ENCODE assay signal across 36 cellular contexts in the genomic region with DNA sequence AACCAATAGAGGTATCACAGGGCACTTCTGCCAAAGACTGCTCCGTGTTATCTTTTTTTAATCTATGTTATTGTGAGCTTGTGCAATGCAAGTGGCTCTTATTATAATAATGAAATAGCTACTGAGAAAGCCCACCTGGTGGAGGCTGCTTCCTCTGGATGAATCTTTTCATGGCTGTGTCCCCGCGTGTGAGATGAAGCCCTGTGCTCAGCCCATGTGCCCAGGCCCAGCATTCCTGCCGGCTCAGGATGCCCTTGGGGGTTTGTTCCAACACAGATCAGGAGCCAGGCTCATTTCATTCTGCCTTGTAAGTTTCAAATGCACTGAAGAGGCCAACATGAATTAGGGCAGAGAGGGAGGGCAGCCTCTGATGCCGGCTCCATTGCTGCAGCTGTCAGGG. TPM values are rescaled to one million over a fixed set of nuclear protein-coding genes. Genes with fewer than 3 reads are reported as not detected.
"Had no signal": no experiment of that assay in that cellular context is flagged by ENCODE, and none has a peak within 500 bp of the region (broad histone marks: within the 10 kb centered on the region; RNA-seq: fewer than 3 reads in every experiment).

No MANE protein-coding gene starts in this region.

- H3K27me3 ChIP-seq: Peyer's patch had no signal

- DNase-seq: activated B cell treated with CpG ODN at 0.5 μM for 24 hours; activated CD4-positive, alpha-beta memory T cell treated with anti-CD3 and anti-CD28 coated beads for 36 hours; activated CD4-positive, alpha-beta T cell treated with anti-CD3 and anti-CD28 coated beads for 4 hours; activated CD4-positive, alpha-beta T cell treated with anti-CD3 and anti-CD28 coated beads, Interleukin-2, amount 50 U/mL, for 1 hour; activated CD4-positive, CD25-positive, alpha-beta regulatory T cell treated with anti-CD3 and anti-CD28 coated beads, Interleukin-2, amount 50 U/mL, for 72 hours; activated CD8-positive, alpha-beta memory T cell treated with anti-CD3 and anti-CD28 coated beads, Interleukin-2, amount 50 U/mL, for 4 hours; activated gamma-delta T cell treated with Interleukin-2 at 50 U/mL for 16 hours; activated naive CD4-positive, alpha-beta T cell treated with anti-CD3 and anti-CD28 coated beads for 36 hours; activated T-cell treated with anti-CD3 and anti-CD28 coated beads for 4 hours; activated T-cell treated with anti-CD3 and anti-CD28 coated beads, Interleukin-2, amount 50 U/mL, for 4 hours; aorta; brain microvascular endothelial cell; MM.1S; MV-4-11; NCI-H1092; NCI-H1436 treated with DMSO at 0.1 percent for 48 hours; NCI-H1694 treated with DMSO at 0.1 percent for 48 hours; NCI-H2029; NCI-H2171; NCI-H510A; NCI-H526; NCI-H748 treated with DMSO at 0.1 percent for 48 hours; NK-92 treated with Interleukin-12 subunit alpha and Interleukin-12 subunit beta, amount 100 ng/mL, for 24 hours; PC-3; Peyer's patch; RPMI8226; SIG-M5; SW 1271; T-helper 1 cell; T-helper 2 cell; T-helper 9 cell had no signal

- H3K27ac ChIP-seq: brain microvascular endothelial cell, KMS-11, Peyer's patch, VCaP had no signal

- ATAC-seq: activated naive CD4-positive, alpha-beta T cell treated with anti-CD3 and anti-CD28 coated beads, Interleukin-2, amount 50 U/mL, for 72 hours; activated T-cell treated with anti-CD3 and anti-CD28 coated beads, Interleukin-2, amount 50 U/mL, for 4 hours; PC-3 had no signal

RNA-seq across cellular contexts. Expression of gene APCDD1, which starts 18.7 kb away (rescaled TPM):
- total RNA-seq: activated CD4-positive, alpha-beta memory T cell treated with anti-CD3 and anti-CD28 coated beads for 36 hours; activated naive CD4-positive, alpha-beta T cell treated with anti-CD3 and anti-CD28 coated beads for 36 hours; activated naive CD4-positive, alpha-beta T cell treated with anti-CD3 and anti-CD28 coated beads, Interleukin-2, amount 50 U/mL, for 72 hours; activated T-helper 1 cell treated with anti-CD3 and anti-CD28 coated beads, Interleukin-12 subunit alpha, Interleukin-12 subunit beta, Interleukin-2, Interleukin-4 antibody, amounts not matched to agents 30 ng/mL and 10 ng/mL and 1 ng/mL, durations not matched to agents 14 hours and 24 hours and 36 hours; PC-3; SK-MEL-5 had no signal
